ENCODE assay signal across 28 cellular contexts in genomic region chr11:83945953-83946352, GRCh38.
"Had no signal": no experiment of that assay in that cellular context is flagged by ENCODE, and none has a peak within 500 bp of the region (broad histone marks: within the 10 kb centered on the region; RNA-seq: fewer than 3 reads in every experiment).

No MANE protein-coding gene starts in this region.

- H3K36me3 ChIP-seq: stomach, suprapubic skin, thoracic aorta, thyroid gland, tibial artery, tibial nerve, transverse colon, upper lobe of left lung, upper lobe of right lung, uterus, vagina had no signal

- H3K4me1 ChIP-seq: stomach, suprapubic skin, testis, thyroid gland, tibial artery, tibial nerve, transverse colon, upper lobe of left lung, upper lobe of right lung, uterus, vagina had no signal

- H3K27ac ChIP-seq: stomach, suprapubic skin, testis, thoracic aorta, thyroid gland, tibial artery, tibial nerve, transverse colon, upper lobe of left lung, upper lobe of right lung, uterus, vagina had no signal

- H3K36me3 Mint-ChIP-seq: stimulated activated effector memory CD8-positive, alpha-beta T cell treated with anti-CD3 and anti-CD28 coated beads, Interleukin-12 subunit alpha, Interleukin-12 subunit beta, amount 100 ng/mL, for 72 hours; stimulated activated memory B cell treated with anti-CD40 and anti-IgM and Interleukin-4, amounts not matched to agents 10 μg/mL and 1 μg/mL and 100 μg/mL, for 72 hours; stimulated activated naive B cell treated with anti-CD40 and anti-IgM and Interleukin-4, amounts not matched to agents 10 μg/mL and 1 μg/mL and 100 μg/mL, for 72 hours; type B pancreatic cell had no signal

- H3K27me3 Mint-ChIP-seq: stimulated activated memory B cell treated with anti-CD40 and anti-IgM and Interleukin-4, amounts not matched to agents 10 μg/mL and 1 μg/mL and 100 μg/mL, for 72 hours; stimulated activated naive B cell treated with anti-CD40 and anti-IgM and Interleukin-4, amounts not matched to agents 10 μg/mL and 1 μg/mL and 100 μg/mL, for 72 hours; stimulated activated naive CD8-positive, alpha-beta T cell treated with anti-CD3 and anti-CD28 coated beads, Interleukin-15, amount 100 ng/mL, for 72 hours; stimulated activated naive CD8-positive, alpha-beta T cell treated with anti-CD3 and anti-CD28 coated beads, Interleukin-15, Interleukin-2, amounts not matched to agents 100 ng/mL and 50 ng/mL, for 24 hours; type B pancreatic cell had no signal

- ATAC-seq: stimulated activated effector memory CD8-positive, alpha-beta T cell treated with anti-CD3 and anti-CD28 coated beads, Interleukin-12 subunit alpha, Interleukin-12 subunit beta, amount 100 ng/mL, for 72 hours; stimulated activated memory B cell treated with anti-CD40 and anti-IgM and Interleukin-4, amounts not matched to agents 10 μg/mL and 1 μg/mL and 100 μg/mL, for 72 hours; stimulated activated naive B cell treated with anti-CD40 and anti-IgM and Interleukin-4, amounts not matched to agents 10 μg/mL and 1 μg/mL and 100 μg/mL, for 72 hours; stimulated activated naive CD8-positive, alpha-beta T cell treated with anti-CD3 and anti-CD28 coated beads, Interleukin-15, amount 100 ng/mL, for 72 hours; stimulated activated naive CD8-positive, alpha-beta T cell treated with anti-CD3 and anti-CD28 coated beads, Interleukin-15, Interleukin-2, amounts not matched to agents 100 U/mL and 50 U/mL, for 24 hours; upper lobe of right lung had no signal

- H3K4me3 Mint-ChIP-seq: stimulated activated effector memory CD8-positive, alpha-beta T cell treated with anti-CD3 and anti-CD28 coated beads, Interleukin-12 subunit alpha, Interleukin-12 subunit beta, amount 100 ng/mL, for 72 hours; stimulated activated memory B cell treated with anti-CD40 and anti-IgM and Interleukin-4, amounts not matched to agents 10 μg/mL and 1 μg/mL and 100 μg/mL, for 72 hours; stimulated activated naive B cell treated with anti-CD40 and anti-IgM and Interleukin-4, amounts not matched to agents 10 μg/mL and 1 μg/mL and 100 μg/mL, for 72 hours; stimulated activated naive CD8-positive, alpha-beta T cell treated with anti-CD3 and anti-CD28 coated beads, Interleukin-15, amount 100 ng/mL, for 72 hours; stimulated activated naive CD8-positive, alpha-beta T cell treated with anti-CD3 and anti-CD28 coated beads, Interleukin-15, Interleukin-2, amounts not matched to agents 100 ng/mL and 50 ng/mL, for 24 hours; type B pancreatic cell had no signal

- H3K27ac Mint-ChIP-seq: stimulated activated effector memory CD8-positive, alpha-beta T cell treated with anti-CD3 and anti-CD28 coated beads, Interleukin-12 subunit alpha, Interleukin-12 subunit beta, amount 100 ng/mL, for 72 hours; stimulated activated memory B cell treated with anti-CD40 and anti-IgM and Interleukin-4, amounts not matched to agents 10 μg/mL and 1 μg/mL and 100 μg/mL, for 72 hours; stimulated activated naive B cell treated with anti-CD40 and anti-IgM and Interleukin-4, amounts not matched to agents 10 μg/mL and 1 μg/mL and 100 μg/mL, for 72 hours; stimulated activated naive CD8-positive, alpha-beta T cell treated with anti-CD3 and anti-CD28 coated beads, Interleukin-15, amount 100 ng/mL, for 72 hours; stimulated activated naive CD8-positive, alpha-beta T cell treated with anti-CD3 and anti-CD28 coated beads, Interleukin-15, Interleukin-2, amounts not matched to agents 100 ng/mL and 50 ng/mL, for 24 hours; type B pancreatic cell had no signal

- H3K4me3 ChIP-seq: stomach, suprapubic skin, testis, thoracic aorta, thyroid gland, tibial artery, tibial nerve, transverse colon, upper lobe of left lung, upper lobe of right lung, uterus, vagina had no signal

- H3K4me1 Mint-ChIP-seq: stimulated activated effector memory CD8-positive, alpha-beta T cell treated with anti-CD3 and anti-CD28 coated beads, Interleukin-12 subunit alpha, Interleukin-12 subunit beta, amount 100 ng/mL, for 72 hours; stimulated activated memory B cell treated with anti-CD40 and anti-IgM and Interleukin-4, amounts not matched to agents 10 μg/mL and 1 μg/mL and 100 μg/mL, for 72 hours; stimulated activated naive B cell treated with anti-CD40 and anti-IgM and Interleukin-4, amounts not matched to agents 10 μg/mL and 1 μg/mL and 100 μg/mL, for 72 hours; stimulated activated naive CD8-positive, alpha-beta T cell treated with anti-CD3 and anti-CD28 coated beads, Interleukin-15, amount 100 ng/mL, for 72 hours had no signal

- DNase-seq: stimulated activated CD4-positive, alpha-beta T cell treated with anti-CD3 and anti-CD28 coated beads, Interleukin-2, amount 100 ng/mL, for 48 hours; stimulated activated CD4-positive, alpha-beta T cell treated with anti-CD3 and anti-CD28 coated beads, Interleukin-4, amount 100 ng/mL, for 1 hour; stimulated activated CD4-positive, alpha-beta T cell treated with anti-CD3 and anti-CD28 coated beads, Interleukin-4, amount 100 ng/mL, for 24 hours; stimulated activated CD4-positive, alpha-beta T cell treated with anti-CD3 and anti-CD28 coated beads, Interleukin-4, amount 100 ng/mL, for 4 hours; stimulated activated CD8-positive, alpha-beta memory T cell treated with anti-CD3 and anti-CD28 coated beads, Interleukin-4, amount 100 ng/mL, for 48 hours; stimulated activated naive B cell treated with anti-CD40 and anti-IgM and Interleukin-4, amounts not matched to agents 10 μg/mL and 1 μg/mL and 100 μg/mL, for 72 hours; stimulated activated naive CD4-positive, alpha-beta T cell; stimulated activated naive CD4-positive, alpha-beta T cell treated with Interleukin-2 at 50 U/mL for 16 hours; stimulated activated naive CD8-positive, alpha-beta T cell treated with anti-CD3 and anti-CD28 coated beads, Interleukin-15, amount 100 ng/mL, for 72 hours; stimulated activated naive CD8-positive, alpha-beta T cell treated with anti-CD3 and anti-CD28 coated beads, Interleukin-15, Interleukin-2, amounts not matched to agents 100 U/mL and 50 U/mL, for 24 hours; stomach; substantia nigra; testis; thyroid gland; tibial artery; transverse colon; trophoblast cell; upper lobe of left lung; upper lobe of right lung; uterus had no signal

- H3K27me3 ChIP-seq: stomach, suprapubic skin, testis, thyroid gland, tibial artery, tibial nerve, transverse colon, upper lobe of left lung, upper lobe of right lung, uterus, vagina had no signal

- H3K9me3 Mint-ChIP-seq: stimulated activated memory B cell treated with anti-CD40 and anti-IgM and Interleukin-4, amounts not matched to agents 10 μg/mL and 1 μg/mL and 100 μg/mL, for 72 hours; type B pancreatic cell had no signal
